Comparison of ENCODE assay signal across 2 cellular contexts in the genomic region with DNA sequence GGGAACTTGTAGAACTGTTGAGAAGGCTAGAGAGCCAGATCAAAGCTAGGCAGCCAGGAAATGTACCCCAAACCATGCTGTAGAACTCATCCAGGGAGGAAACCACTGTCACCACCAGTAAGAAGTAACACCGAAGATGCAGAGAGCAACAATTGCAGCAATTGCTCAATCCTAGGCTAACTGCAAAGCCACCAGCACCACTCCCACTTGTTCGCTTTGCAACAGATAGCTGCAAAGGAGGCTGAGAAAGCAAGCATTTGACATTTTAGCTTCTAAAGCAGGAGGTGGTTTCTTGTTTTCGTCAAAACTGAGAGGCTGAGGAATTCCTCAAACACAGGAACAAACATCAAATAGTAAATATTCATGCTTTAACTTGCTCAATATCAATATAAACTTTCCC. TPM values are rescaled to one million over a fixed set of nuclear protein-coding genes. Genes with fewer than 3 reads are reported as not detected.
"Had no signal": no experiment of that assay in that cellular context is flagged by ENCODE, and none has a peak within 500 bp of the region (broad histone marks: within the 10 kb centered on the region; RNA-seq: fewer than 3 reads in every experiment).

No MANE protein-coding gene starts in this region.

RNA-seq across cellular contexts. Expression of a gene that starts 1.8 kb away (rescaled TPM):
- total RNA-seq: G401, GM12878 had no signal
